Comparison of ENCODE assay signal across 8 cellular contexts in genomic region chr6:109690740-109691687, GRCh38. TPM values are rescaled to one million over a fixed set of nuclear protein-coding genes. Genes with fewer than 3 reads are reported as not detected.
DNase-seq lines count a peak whose midpoint lies in the region; ATAC-seq, FAIRE-seq and TF ChIP-seq lines count a peak whose summit lies in the region.

TSS of gene AK9 (minus strand) at chr6:109691202. CDS start at chr6:109675745, 15,457 bp downstream.
TSS of gene FIG4 (plus strand) at chr6:109691296. CDS start at chr6:109691436, 140 bp downstream.

- H3K4me1 Mint-ChIP-seq in naive thymus-derived CD8-positive, alpha-beta T cell: peaks cover 10 to 43% (median 33%) of the 10 kb centered on the region in 4 donors

- H3K27ac Mint-ChIP-seq in naive thymus-derived CD8-positive, alpha-beta T cell: peak within 1 kb of the TSS; percentile 92 to 99 (median 97)

- H2AFZ ChIP-seq in Karpas-422 (ENCODE audit: low read length): peak within 1 kb of the TSS; percentile 96
- H2AFZ ChIP-seq in fibroblast of lung (ENCODE audit: low read length): peak within 1 kb of the TSS; percentile 96

- H3K9me2 ChIP-seq in DOHH2 (replicated peaks; ENCODE audit: control insufficient read depth, low read length) (no peaks in the 10 kb centered on the region), Karpas-422 (replicated peaks; ENCODE audit: insufficient read depth, low read length) (no peaks in the 10 kb centered on the region)

- peak within 1 kb of the TSS; percentile 78 for H3K9ac ChIP-seq in Karpas-422 (ENCODE audit: low read length)
- H3K9ac ChIP-seq in fibroblast of lung (ENCODE audit: insufficient read depth, low read length): peak within 1 kb of the TSS; percentile 69

- peak; percentile 77 for FAIRE-seq in RCC 7860 (lab: Jason Lieb, UNC)

- DNase-seq in Karpas-422 (peak; percentile 96), RCC 7860 (ENCODE audit: low spot score) (peak; percentile 77), fibroblast of lung (ENCODE audit: low read depth in 2 of 2) (peak; percentile 91 to 93)
- peak; percentile 80 to 82 for DNase-seq in activated T-helper 1 cell treated with anti-CD3 and anti-CD28 coated beads, Interleukin-2, amount 50 U/mL, for 16 hours (ENCODE audit: low read depth in 1 of 2, low spot score in 1 of 2)
- DNase-seq in naive thymus-derived CD8-positive, alpha-beta T cell: peak; percentile 78 to 93 (median 85)
- DNase-seq in stimulated activated naive CD4-positive, alpha-beta T cell (lab: John Stamatoyannopoulos, UW): peak; percentile 75 to 87 (median 82)

- H3K4me3 ChIP-seq in DOHH2 (ENCODE audit: low read length) (peak within 1 kb of the TSS; percentile 94), Karpas-422 (ENCODE audit: low read length) (peak within 1 kb of the TSS; percentile 89), fibroblast of lung (replicated peaks in 1 of 4; ENCODE audit: control extremely low read depth in 1 of 4, insufficient read depth in 1 of 4, low read depth in 3 of 4, low read length in 4 of 4) (peak within 1 kb of the TSS; percentile 85 to 94 (median 92))

- peaks cover 25% of the 10 kb centered on the region for H3K4me1 ChIP-seq in DOHH2 (ENCODE audit: control insufficient read depth, low read length)
- peaks cover 34% of the 10 kb centered on the region for H3K4me1 ChIP-seq in Karpas-422 (ENCODE audit: low read length)
- H3K4me1 ChIP-seq in fibroblast of lung (ENCODE audit: control insufficient read depth, extremely low read depth, insufficient read depth, low read length): peaks cover 16% of the 10 kb centered on the region

- H3K27ac ChIP-seq in DOHH2 (ENCODE audit: low read depth, low read length) (0 out of 2 replicates have a peak within 1 kb of the TSS, but pooled peaks have one; percentile 5), Karpas-422 (ENCODE audit: low read length) (no peak within 1 kb of the TSS), fibroblast of lung (ENCODE audit: insufficient read depth, low read length) (peak within 1 kb of the TSS; percentile 53)

- H3K9me3 ChIP-seq in DOHH2 (ENCODE audit: control insufficient read depth, insufficient read depth, low read length) (no peaks in the 10 kb centered on the region), Karpas-422 (ENCODE audit: low read length) (no peaks in the 10 kb centered on the region), fibroblast of lung (ENCODE audit: control insufficient read depth, insufficient read depth, low read depth, low read length) (no peaks in the 10 kb centered on the region)

- no peaks in the 10 kb centered on the region; the same call in 1 of the 2 replicates for H3K79me2 ChIP-seq in DOHH2 (ENCODE audit: control insufficient read depth, low read length)
- peaks cover 19% of the 10 kb centered on the region for H3K79me2 ChIP-seq in Karpas-422 (ENCODE audit: low read length)
- no peaks in the 10 kb centered on the region for H3K79me2 ChIP-seq in fibroblast of lung (ENCODE audit: control insufficient read depth, insufficient read depth, low read length)

- H3K36me3 ChIP-seq in DOHH2 (ENCODE audit: control insufficient read depth, low read length) (no peaks in the 10 kb centered on the region), Karpas-422 (ENCODE audit: insufficient read depth, low read length) (peaks cover under 1% of the 10 kb centered on the region; the same call in 1 of the 2 replicates), fibroblast of lung (ENCODE audit: control insufficient read depth, insufficient read depth, low read length) (no peaks in the 10 kb centered on the region)

- 0 out of 2 replicates have a peak, but pooled peaks cover 3% of the 10 kb centered on the region for H3F3A ChIP-seq in DOHH2 (ENCODE audit: control insufficient read depth, insufficient read depth)

- H3K9me3 Mint-ChIP-seq in naive thymus-derived CD8-positive, alpha-beta T cell: no peaks in the 10 kb centered on the region

- H3K4me3 Mint-ChIP-seq in naive thymus-derived CD8-positive, alpha-beta T cell: peak within 1 kb of the TSS; percentile 88 to 99 (median 96)

- peak within 1 kb of the TSS; percentile 94 for H3K4me2 ChIP-seq in DOHH2 (ENCODE audit: low read length)
- H3K4me2 ChIP-seq in Karpas-422 (ENCODE audit: low read depth, low read length, poor library complexity, severe bottlenecking): peak within 1 kb of the TSS; percentile 83
- peak within 1 kb of the TSS; percentile 99 for H3K4me2 ChIP-seq in fibroblast of lung (ENCODE audit: extremely low read depth, insufficient read depth, low read length)

- H4K20me1 ChIP-seq in DOHH2 (ENCODE audit: control insufficient read depth, insufficient read depth, low read depth, low read length): no peaks in the 10 kb centered on the region
- no peaks in the 10 kb centered on the region for H4K20me1 ChIP-seq in Karpas-422 (ENCODE audit: insufficient read depth, low read depth, low read length)
- no peaks in the 10 kb centered on the region for H4K20me1 ChIP-seq in fibroblast of lung (ENCODE audit: control insufficient read depth, extremely low read depth, insufficient read depth, low read length)

- POLR2A ChIA-PET in naive thymus-derived CD8-positive, alpha-beta T cell (lab: Charles Lee): interaction anchor here (0.8 to 2.8 kb wide), 13 partner anchors 10 to 1268 kb away, joined by 3 to 17 read pairs (median 5); partner anchors contain the start of genes AMD1, CD164, CDC40 and CDK19

- peak; percentile 51 for TF ChIP-seq CTCF in DOHH2 (IDR thresholded peaks at IDR 0.05; ENCODE audit: low read depth, low read length, poor library complexity, severe bottlenecking)
- TF ChIP-seq CTCF in fibroblast of lung (conservative IDR thresholded peaks at IDR 0.05 in 1 of 2, IDR thresholded peaks at IDR 0.05 in 1 of 2; ENCODE audit: low read depth in 1 of 2, low read length in 2 of 2): peak; percentile 32 to 33

- peaks cover 5 to 6% (median 5%) of the 10 kb centered on the region in 3 donors for H3K36me3 Mint-ChIP-seq in naive thymus-derived CD8-positive, alpha-beta T cell

- no peaks in the 10 kb centered on the region for H3K27me3 ChIP-seq in DOHH2 (ENCODE audit: control insufficient read depth, low read length)
- H3K27me3 ChIP-seq in Karpas-422 (ENCODE audit: low read length): no peaks in the 10 kb centered on the region
- H3K27me3 ChIP-seq in fibroblast of lung (ENCODE audit: control insufficient read depth, insufficient read depth, low read length): no peaks in the 10 kb centered on the region

- peak; percentile 95 for ATAC-seq in GM21825 (IDR thresholded peaks at IDR 0.05; ENCODE audit: unreplicated experiment)
- peak; percentile 94 to 95 for ATAC-seq in naive thymus-derived CD8-positive, alpha-beta T cell

- H3K27me3 Mint-ChIP-seq in naive thymus-derived CD8-positive, alpha-beta T cell: no peaks in the 10 kb centered on the region

RNA-seq across cellular contexts. Expression of gene AK9, which starts in this region (rescaled TPM):
- total RNA-seq in Karpas-422 (2014; rRNA removed; shearing (Covaris generic); ENCODE audit: low replicate concordance): 1.5 and 2.9 TPM in 2 replicates
- total RNA-seq in fibroblast of lung: 10.4 and 15.2 TPM in 2 replicates
- polyA plus RNA-seq in fibroblast of lung: 3.8 and 4.5 TPM in 2 replicates
- polyA plus RNA-seq in fibroblast of lung (2012): 2.3 and 2.8 TPM in 2 replicates
- polyA minus RNA-seq in fibroblast of lung (ENCODE audit: low replicate concordance): not detected in 2 replicates
- 10 to 100 TPM; 16.7 to 18.2 TPM for total RNA-seq in naive thymus-derived CD8-positive, alpha-beta T cell
- polyA plus RNA-seq in naive thymus-derived CD8-positive, alpha-beta T cell: 1 to 10 TPM; 4.3 to 7.4 (median 5.9) TPM

RNA-seq across cellular contexts. Expression of gene FIG4, which starts in this region (rescaled TPM):
- 9.6 and 14.8 TPM in 2 replicates for total RNA-seq in Karpas-422 (2014; rRNA removed; shearing (Covaris generic); ENCODE audit: low replicate concordance)
- 26.5 and 38.3 TPM in 2 replicates for total RNA-seq in fibroblast of lung
- 17.5 and 21.1 TPM in 2 replicates for polyA plus RNA-seq in fibroblast of lung
- 14.4 and 15.4 TPM in 2 replicates for polyA plus RNA-seq in fibroblast of lung (2012)
- polyA minus RNA-seq in fibroblast of lung (ENCODE audit: low replicate concordance): 3.9 and 5.3 TPM in 2 replicates
- 10 to 100 TPM; 11.5 to 12.1 TPM for total RNA-seq in naive thymus-derived CD8-positive, alpha-beta T cell
- 10 to 100 TPM; 14.1 to 18.7 (median 16.7) TPM for polyA plus RNA-seq in naive thymus-derived CD8-positive, alpha-beta T cell
